ENCODE assay signal across 6 cellular contexts in the genomic region with DNA sequence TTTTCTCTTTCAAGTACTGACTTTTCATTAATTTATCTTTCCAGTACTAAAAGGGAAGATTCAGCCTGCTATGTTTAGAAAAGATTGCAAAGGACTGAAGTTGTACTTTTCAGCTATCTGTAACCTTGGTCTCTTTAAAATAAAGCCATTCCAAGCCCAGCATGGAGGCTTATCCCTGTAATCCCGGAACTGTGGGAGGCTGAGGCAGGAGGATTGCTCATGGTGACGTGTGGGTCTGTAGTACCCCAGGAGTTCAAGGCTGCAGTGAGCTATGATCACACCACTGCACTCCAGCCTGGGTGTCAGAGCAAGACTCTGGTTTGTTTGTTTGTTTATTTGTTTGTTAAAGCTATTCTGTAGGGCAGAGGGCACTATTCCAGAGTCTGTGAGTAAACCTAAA.
"Had no signal": no experiment of that assay in that cellular context is flagged by ENCODE, and none has a peak within 500 bp of the region (broad histone marks: within the 10 kb centered on the region; RNA-seq: fewer than 3 reads in every experiment).

No MANE protein-coding gene starts in this region.

- H3K4me3 ChIP-seq: GM23248, HAP-1, K562 had no signal

- H3K36me3 ChIP-seq: HAP-1 had no signal

- DNase-seq: GM23248, GOT3, H7, IMR-90 had no signal

- H3K9ac ChIP-seq: GM23248 had no signal

- H3K9me3 ChIP-seq: HAP-1 had no signal

- H2AFZ ChIP-seq: GM23248 had no signal

- H3K27ac ChIP-seq: GM23248 had no signal
